In genomic region chr17:6306820-6307219, GRCh38 we compare ENCODE assay signal across 20 cellular contexts.
"Had no signal": no experiment of that assay in that cellular context is flagged by ENCODE, and none has a peak within 500 bp of the region (broad histone marks: within the 10 kb centered on the region; RNA-seq: fewer than 3 reads in every experiment).

No MANE protein-coding gene starts in this region.

- H3K36me3 ChIP-seq: heart left ventricle, neutrophil, right atrium auricular region, sigmoid colon, stomach, thoracic aorta, transverse colon had no signal

- H3K27ac Mint-ChIP-seq: naive thymus-derived CD4-positive, alpha-beta T cell; nephron progenitor cell had no signal

- H3K4me3 Mint-ChIP-seq: naive thymus-derived CD4-positive, alpha-beta T cell; nephron progenitor cell had no signal

- DNase-seq: cortex of kidney; dorsolateral prefrontal cortex; effector CD8-positive, alpha-beta T cell; heart left ventricle; hippocampal formation; kidney glomerular epithelial cell; mesendoderm; naive thymus-derived CD4-positive, alpha-beta T cell; nephron progenitor cell; sigmoid colon; stimulated activated CD4-positive, alpha-beta T cell treated with anti-CD3 and anti-CD28 coated beads, Interleukin-2, amount 100 ng/mL, for 24 hours; stimulated activated naive CD4-positive, alpha-beta T cell; stomach; substantia nigra; transverse colon had no signal

- H3K27ac ChIP-seq: dorsolateral prefrontal cortex, heart left ventricle, neutrophil, right atrium auricular region, sigmoid colon, skin epidermis, stomach, thoracic aorta, transverse colon had no signal

- H3K4me1 Mint-ChIP-seq: naive thymus-derived CD4-positive, alpha-beta T cell; nephron progenitor cell had no signal

- H3K36me3 Mint-ChIP-seq: naive thymus-derived CD4-positive, alpha-beta T cell had no signal

- H3K27me3 ChIP-seq: right atrium auricular region had no signal

- H3K4me3 ChIP-seq: dorsolateral prefrontal cortex, heart left ventricle, right atrium auricular region, sigmoid colon, skin epidermis, stomach, thoracic aorta, transverse colon had no signal

- H3K9me3 Mint-ChIP-seq: nephron progenitor cell had no signal

- ATAC-seq: esophagus mucosa; heart left ventricle; naive thymus-derived CD4-positive, alpha-beta T cell had no signal

- H3K9me3 ChIP-seq: heart left ventricle, neutrophil, right atrium auricular region, sigmoid colon, stomach, thoracic aorta, transverse colon had no signal

- H3K4me1 ChIP-seq: heart left ventricle, right atrium auricular region, sigmoid colon, stomach, transverse colon had no signal
